ENCODE assay signal across 8 cellular contexts in the genomic region with DNA sequence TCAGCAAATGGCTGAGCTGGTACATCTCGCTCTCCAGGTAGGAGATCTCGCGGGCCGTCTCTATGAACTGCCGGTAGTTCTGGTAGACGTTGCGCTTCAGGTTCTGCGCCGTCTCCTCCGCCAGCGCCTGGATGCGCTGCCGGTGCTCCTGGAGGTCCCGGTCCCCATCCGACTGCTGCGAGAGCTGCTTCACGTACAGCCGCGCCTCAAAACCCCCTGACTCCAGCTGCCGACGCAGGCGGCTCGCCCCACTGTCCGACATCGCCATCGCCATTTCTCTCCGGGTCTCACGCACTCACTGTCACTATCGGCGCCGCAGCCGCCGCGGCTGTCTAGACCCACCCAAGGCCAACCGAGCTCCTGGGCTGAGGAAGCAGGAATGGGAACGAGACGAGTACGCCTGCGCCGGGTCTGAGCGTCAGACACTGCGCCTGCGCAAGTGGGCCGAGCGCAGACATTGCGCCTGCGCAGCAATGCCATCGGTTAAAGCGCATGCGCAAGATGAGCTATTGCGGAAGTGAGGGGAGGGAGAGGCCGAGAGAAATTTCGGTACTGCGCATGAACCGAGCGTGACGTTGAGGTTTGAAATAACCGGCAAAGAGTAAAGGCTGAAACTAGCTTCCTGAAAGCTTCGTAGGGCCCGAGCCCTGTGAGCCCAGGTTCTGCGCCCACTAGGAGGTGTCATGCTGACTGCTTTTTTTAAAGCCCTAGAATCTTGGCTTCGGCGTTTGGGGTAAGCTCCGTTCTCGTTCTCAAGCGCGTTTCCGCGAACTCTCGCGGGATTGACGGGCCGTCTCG. TPM values are rescaled to one million over a fixed set of nuclear protein-coding genes. Genes with fewer than 3 reads are reported as not detected.
DNase-seq lines count a peak whose midpoint lies in the region; ATAC-seq and TF ChIP-seq lines count a peak whose summit lies in the region.

A gene with protein sequence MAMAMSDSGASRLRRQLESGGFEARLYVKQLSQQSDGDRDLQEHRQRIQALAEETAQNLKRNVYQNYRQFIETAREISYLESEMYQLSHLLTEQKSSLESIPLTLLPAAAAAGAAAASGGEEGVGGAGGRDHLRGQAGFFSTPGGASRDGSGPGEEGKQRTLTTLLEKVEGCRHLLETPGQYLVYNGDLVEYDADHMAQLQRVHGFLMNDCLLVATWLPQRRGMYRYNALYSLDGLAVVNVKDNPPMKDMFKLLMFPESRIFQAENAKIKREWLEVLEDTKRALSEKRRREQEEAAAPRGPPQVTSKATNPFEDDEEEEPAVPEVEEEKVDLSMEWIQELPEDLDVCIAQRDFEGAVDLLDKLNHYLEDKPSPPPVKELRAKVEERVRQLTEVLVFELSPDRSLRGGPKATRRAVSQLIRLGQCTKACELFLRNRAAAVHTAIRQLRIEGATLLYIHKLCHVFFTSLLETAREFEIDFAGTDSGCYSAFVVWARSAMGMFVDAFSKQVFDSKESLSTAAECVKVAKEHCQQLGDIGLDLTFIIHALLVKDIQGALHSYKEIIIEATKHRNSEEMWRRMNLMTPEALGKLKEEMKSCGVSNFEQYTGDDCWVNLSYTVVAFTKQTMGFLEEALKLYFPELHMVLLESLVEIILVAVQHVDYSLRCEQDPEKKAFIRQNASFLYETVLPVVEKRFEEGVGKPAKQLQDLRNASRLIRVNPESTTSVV (minus strand): TSS at position 381 of the 798 bp plus-strand sequence. CDS start 107 bp downstream, at position 274.

- no peaks in the 10 kb centered on the region for H3K9me3 Mint-ChIP-seq in CD14-positive monocyte

- H3K4me3 ChIP-seq in left lung: peak within 1 kb of the TSS; percentile 92

- peaks cover 59% of the 10 kb centered on the region for H3K4me1 Mint-ChIP-seq in CD14-positive monocyte

- H3K4me3 Mint-ChIP-seq in CD14-positive monocyte: peak within 1 kb of the TSS; percentile 99 to 100

- intact Hi-C loops in CD14-positive monocyte (cut with micrococcal nuclease): loop anchor here (5.0 to 10.0 kb wide), 5 partner anchors 85 to 693 kb away; a partner anchor contains a TSS
- intact Hi-C loops in left lung (cut with DNase I): no loop called here

- H3K27ac ChIP-seq in left lung: peak within 1 kb of the TSS; percentile 89 to 97

- peaks cover 13 to 38% of the 10 kb centered on the region in 2 donors for H3K36me3 Mint-ChIP-seq in CD14-positive monocyte

- H3K27me3 Mint-ChIP-seq in CD14-positive monocyte (ENCODE audit: low read depth in 3 of 3): no peaks in the 10 kb centered on the region

- H3K27ac Mint-ChIP-seq in CD14-positive monocyte: peak within 1 kb of the TSS; percentile 98 to 99 (median 99)

- H3K27me3 ChIP-seq in left lung: no peaks in the 10 kb centered on the region

- no peaks in the 10 kb centered on the region for H3K9me3 ChIP-seq in left lung

- ATAC-seq in GM19372 (IDR thresholded peaks at IDR 0.05; ENCODE audit: low read depth, unreplicated experiment) (peak; percentile 77), HG03558 (IDR thresholded peaks at IDR 0.05; ENCODE audit: extremely low read depth, unreplicated experiment) (peak; percentile 54), left lung (peak; percentile 92)

- H3K4me1 ChIP-seq in left lung: peaks cover 37 to 61% of the 10 kb centered on the region in 2 donors

- DNase-seq in CD14-positive monocyte (ENCODE audit: low spot score) (peak; percentile 94), NCI-H748 treated with DMSO at 0.1 percent for 48 hours (lab: John Stamatoyannopoulos, UW) (peak; percentile 89), dermis blood vessel endothelial cell (peak; percentile 98), left lung (peak; percentile 94 to 96)
- peak; percentile 97 to 98 for DNase-seq in activated CD4-positive, alpha-beta T cell treated with anti-CD3 and anti-CD28 coated beads, Interleukin-2, amount 50 U/mL, for 24 hours (ENCODE audit: low read depth in 1 of 2, low spot score in 1 of 2)
- DNase-seq in stimulated activated CD4-positive, alpha-beta T cell treated with anti-CD3 and anti-CD28 coated beads, Interleukin-2, amount 100 ng/mL, for 48 hours: peak; percentile 98 to 99

- H3K36me3 ChIP-seq in left lung: peaks cover 0 to 10% of the 10 kb centered on the region in 2 donors

- TF ChIP-seq CTCF in CD14-positive monocyte (IDR thresholded peaks at IDR 0.05): no peak
- TF ChIP-seq CTCF in left lung (IDR thresholded peaks at IDR 0.05): no peak

RNA-seq across cellular contexts. Expression of the gene that starts here (rescaled TPM):
- polyA plus RNA-seq in CD14-positive monocyte: 1 to 10 TPM; 2.8 to 3.1 TPM
- total RNA-seq in dermis blood vessel endothelial cell (25.4 and 25.6 TPM in 2 replicates), left lung (10 to 100 TPM; 19.8 to 20.4 TPM)

Comparison
In these comparisons a context has a peak if more than half of its experiments do, and no peak if none do; other contexts are left out.
1. Peak in every context shown above with its lines: DNase-seq, ATAC-seq, H3K4me3 ChIP-seq and H3K27ac ChIP-seq.
2. intact Hi-C loops: an anchor here in CD14-positive monocyte (5.0 to 10.0 kb wide); none called in left lung.